1 cellular context compared by ENCODE assay signal in the genomic region with DNA sequence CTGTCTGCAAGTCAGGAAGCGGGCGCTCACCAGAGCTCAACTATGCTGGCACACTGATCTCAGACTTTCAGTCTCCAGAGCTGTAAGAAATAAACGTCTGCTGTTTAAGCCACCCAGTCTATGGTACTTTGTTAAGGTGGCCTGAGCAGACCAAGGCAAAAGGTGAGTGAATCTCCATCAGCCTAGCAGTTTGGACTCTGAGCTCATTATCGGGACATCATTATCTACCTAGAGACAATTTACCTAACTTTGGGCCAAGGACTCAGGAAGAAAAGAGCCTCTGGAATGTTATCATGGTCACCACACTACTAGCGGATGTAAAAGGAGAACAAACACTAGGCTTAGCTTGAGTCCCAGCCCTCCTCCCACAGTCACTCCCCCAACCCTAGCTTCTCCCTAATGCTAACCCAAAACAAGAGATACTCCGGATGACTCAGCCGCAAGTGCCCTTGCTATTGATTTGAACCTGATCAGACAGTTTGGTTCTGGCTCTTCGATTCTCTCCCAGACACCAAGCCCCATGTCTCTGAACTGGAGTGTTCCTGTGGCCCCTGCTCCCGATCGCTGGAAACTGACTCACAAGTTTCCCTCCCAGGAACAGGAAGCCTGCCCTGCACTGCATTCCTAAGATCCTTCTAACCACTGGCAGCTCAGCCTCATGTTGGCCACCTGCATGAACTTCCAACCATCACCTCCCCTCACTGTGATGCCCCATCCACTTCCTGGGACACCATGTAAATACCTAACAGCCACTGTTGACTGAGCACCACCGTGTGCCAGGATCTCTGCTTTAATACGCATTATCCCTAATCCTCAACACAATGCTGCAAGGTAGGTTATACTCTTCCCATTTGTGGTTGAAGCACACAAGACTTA.
TF ChIP-seq lines count a peak whose summit lies in the region.

No MANE protein-coding gene starts in this region.

TF ChIP-seq in HepG2, 621 proteins besides CTCF, POLR2A, EP300 and RAD21 (continued from another document and continues in another):
- TF ChIP-seq, protein P1, sequence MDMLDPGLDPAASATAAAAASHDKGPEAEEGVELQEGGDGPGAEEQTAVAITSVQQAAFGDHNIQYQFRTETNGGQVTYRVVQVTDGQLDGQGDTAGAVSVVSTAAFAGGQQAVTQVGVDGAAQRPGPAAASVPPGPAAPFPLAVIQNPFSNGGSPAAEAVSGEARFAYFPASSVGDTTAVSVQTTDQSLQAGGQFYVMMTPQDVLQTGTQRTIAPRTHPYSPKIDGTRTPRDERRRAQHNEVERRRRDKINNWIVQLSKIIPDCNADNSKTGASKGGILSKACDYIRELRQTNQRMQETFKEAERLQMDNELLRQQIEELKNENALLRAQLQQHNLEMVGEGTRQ (IDR thresholded peaks at IDR 0.05; ENCODE audit: low read depth, low read length), result no peak
- TF ChIP-seq, protein P1 (CRISPR knock-in tag; IDR thresholded peaks at IDR 0.05; ENCODE audit: borderline replicate concordance), result no peak
- TF ChIP-seq, protein P2, sequence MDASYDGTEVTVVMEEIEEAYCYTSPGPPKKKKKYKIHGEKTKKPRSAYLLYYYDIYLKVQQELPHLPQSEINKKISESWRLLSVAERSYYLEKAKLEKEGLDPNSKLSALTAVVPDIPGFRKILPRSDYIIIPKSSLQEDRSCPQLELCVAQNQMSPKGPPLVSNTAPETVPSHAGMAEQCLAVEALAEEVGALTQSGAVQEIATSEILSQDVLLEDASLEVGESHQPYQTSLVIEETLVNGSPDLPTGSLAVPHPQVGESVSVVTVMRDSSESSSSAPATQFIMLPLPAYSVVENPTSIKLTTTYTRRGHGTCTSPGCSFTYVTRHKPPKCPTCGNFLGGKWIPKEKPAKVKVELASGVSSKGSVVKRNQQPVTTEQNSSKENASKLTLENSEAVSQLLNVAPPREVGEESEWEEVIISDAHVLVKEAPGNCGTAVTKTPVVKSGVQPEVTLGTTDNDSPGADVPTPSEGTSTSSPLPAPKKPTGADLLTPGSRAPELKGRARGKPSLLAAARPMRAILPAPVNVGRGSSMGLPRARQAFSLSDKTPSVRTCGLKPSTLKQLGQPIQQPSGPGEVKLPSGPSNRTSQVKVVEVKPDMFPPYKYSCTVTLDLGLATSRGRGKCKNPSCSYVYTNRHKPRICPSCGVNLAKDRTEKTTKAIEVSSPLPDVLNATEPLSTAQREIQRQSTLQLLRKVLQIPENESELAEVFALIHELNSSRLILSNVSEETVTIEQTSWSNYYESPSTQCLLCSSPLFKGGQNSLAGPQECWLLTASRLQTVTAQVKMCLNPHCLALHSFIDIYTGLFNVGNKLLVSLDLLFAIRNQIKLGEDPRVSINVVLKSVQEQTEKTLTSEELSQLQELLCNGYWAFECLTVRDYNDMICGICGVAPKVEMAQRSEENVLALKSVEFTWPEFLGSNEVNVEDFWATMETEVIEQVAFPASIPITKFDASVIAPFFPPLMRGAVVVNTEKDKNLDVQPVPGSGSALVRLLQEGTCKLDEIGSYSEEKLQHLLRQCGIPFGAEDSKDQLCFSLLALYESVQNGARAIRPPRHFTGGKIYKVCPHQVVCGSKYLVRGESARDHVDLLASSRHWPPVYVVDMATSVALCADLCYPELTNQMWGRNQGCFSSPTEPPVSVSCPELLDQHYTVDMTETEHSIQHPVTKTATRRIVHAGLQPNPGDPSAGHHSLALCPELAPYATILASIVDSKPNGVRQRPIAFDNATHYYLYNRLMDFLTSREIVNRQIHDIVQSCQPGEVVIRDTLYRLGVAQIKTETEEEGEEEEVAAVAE (CRISPR knock-in tag; IDR thresholded peaks at IDR 0.05; ENCODE audit: borderline replicate concordance), result no peak
- no peak for TF ChIP-seq ZBTB1 (CRISPR knock-in tag; IDR thresholded peaks at IDR 0.05; ENCODE audit: borderline replicate concordance)
- TF ChIP-seq TBP (CRISPR knock-in tag; IDR thresholded peaks at IDR 0.05), result no peak
- peak; percentile 87 for TF ChIP-seq MIXL1 (CRISPR knock-in tag; IDR thresholded peaks at IDR 0.05)
- no peak for TF ChIP-seq GATAD1 (CRISPR knock-in tag; IDR thresholded peaks at IDR 0.05)
- peak; percentile 36 for TF ChIP-seq RBM22 (optimal IDR thresholded peaks at IDR 0.05; ENCODE audit: low read length)
- no peak for TF ChIP-seq HOXA5 (CRISPR knock-in tag; IDR thresholded peaks at IDR 0.05)
- TF ChIP-seq, protein P3, sequence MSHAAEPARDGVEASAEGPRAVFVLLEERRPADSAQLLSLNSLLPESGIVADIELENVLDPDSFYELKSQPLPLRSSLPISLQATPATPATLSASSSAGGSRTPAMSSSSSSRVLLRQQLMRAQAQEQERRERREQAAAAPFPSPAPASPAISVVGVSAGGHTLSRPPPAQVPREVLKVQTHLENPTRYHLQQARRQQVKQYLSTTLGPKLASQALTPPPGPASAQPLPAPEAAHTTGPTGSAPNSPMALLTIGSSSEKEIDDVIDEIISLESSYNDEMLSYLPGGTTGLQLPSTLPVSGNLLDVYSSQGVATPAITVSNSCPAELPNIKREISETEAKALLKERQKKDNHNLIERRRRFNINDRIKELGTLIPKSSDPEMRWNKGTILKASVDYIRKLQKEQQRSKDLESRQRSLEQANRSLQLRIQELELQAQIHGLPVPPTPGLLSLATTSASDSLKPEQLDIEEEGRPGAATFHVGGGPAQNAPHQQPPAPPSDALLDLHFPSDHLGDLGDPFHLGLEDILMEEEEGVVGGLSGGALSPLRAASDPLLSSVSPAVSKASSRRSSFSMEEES (CRISPR knock-in tag; IDR thresholded peaks at IDR 0.05), result 0 out of 2 replicates have a peak, but pooled peaks have one; percentile 8
- TF ChIP-seq, protein P4, sequence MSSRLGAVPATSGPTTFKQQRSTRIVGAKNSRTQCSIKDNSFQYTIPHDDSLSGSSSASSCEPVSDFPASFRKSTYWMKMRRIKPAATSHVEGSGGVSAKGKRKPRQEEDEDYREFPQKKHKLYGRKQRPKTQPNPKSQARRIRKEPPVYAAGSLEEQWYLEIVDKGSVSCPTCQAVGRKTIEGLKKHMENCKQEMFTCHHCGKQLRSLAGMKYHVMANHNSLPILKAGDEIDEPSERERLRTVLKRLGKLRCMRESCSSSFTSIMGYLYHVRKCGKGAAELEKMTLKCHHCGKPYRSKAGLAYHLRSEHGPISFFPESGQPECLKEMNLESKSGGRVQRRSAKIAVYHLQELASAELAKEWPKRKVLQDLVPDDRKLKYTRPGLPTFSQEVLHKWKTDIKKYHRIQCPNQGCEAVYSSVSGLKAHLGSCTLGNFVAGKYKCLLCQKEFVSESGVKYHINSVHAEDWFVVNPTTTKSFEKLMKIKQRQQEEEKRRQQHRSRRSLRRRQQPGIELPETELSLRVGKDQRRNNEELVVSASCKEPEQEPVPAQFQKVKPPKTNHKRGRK (CRISPR knock-in tag; IDR thresholded peaks at IDR 0.05), result no peak
- TF ChIP-seq, protein P5, sequence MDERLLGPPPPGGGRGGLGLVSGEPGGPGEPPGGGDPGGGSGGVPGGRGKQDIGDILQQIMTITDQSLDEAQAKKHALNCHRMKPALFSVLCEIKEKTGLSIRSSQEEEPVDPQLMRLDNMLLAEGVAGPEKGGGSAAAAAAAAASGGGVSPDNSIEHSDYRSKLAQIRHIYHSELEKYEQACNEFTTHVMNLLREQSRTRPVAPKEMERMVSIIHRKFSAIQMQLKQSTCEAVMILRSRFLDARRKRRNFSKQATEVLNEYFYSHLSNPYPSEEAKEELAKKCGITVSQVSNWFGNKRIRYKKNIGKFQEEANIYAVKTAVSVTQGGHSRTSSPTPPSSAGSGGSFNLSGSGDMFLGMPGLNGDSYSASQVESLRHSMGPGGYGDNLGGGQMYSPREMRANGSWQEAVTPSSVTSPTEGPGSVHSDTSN (CRISPR knock-in tag; IDR thresholded peaks at IDR 0.05), result no peak
- no peak for TF ChIP-seq EED (CRISPR knock-in tag; IDR thresholded peaks at IDR 0.05)
- TF ChIP-seq, protein P6, sequence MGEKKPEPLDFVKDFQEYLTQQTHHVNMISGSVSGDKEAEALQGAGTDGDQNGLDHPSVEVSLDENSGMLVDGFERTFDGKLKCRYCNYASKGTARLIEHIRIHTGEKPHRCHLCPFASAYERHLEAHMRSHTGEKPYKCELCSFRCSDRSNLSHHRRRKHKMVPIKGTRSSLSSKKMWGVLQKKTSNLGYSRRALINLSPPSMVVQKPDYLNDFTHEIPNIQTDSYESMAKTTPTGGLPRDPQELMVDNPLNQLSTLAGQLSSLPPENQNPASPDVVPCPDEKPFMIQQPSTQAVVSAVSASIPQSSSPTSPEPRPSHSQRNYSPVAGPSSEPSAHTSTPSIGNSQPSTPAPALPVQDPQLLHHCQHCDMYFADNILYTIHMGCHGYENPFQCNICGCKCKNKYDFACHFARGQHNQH (CRISPR knock-in tag; IDR thresholded peaks at IDR 0.05), result peak; percentile 49; the same call in 1 of the 2 replicates
- no peak for TF ChIP-seq SMC3 (IDR thresholded peaks at IDR 0.05; ENCODE audit: low read length)
- TF ChIP-seq, protein P7, sequence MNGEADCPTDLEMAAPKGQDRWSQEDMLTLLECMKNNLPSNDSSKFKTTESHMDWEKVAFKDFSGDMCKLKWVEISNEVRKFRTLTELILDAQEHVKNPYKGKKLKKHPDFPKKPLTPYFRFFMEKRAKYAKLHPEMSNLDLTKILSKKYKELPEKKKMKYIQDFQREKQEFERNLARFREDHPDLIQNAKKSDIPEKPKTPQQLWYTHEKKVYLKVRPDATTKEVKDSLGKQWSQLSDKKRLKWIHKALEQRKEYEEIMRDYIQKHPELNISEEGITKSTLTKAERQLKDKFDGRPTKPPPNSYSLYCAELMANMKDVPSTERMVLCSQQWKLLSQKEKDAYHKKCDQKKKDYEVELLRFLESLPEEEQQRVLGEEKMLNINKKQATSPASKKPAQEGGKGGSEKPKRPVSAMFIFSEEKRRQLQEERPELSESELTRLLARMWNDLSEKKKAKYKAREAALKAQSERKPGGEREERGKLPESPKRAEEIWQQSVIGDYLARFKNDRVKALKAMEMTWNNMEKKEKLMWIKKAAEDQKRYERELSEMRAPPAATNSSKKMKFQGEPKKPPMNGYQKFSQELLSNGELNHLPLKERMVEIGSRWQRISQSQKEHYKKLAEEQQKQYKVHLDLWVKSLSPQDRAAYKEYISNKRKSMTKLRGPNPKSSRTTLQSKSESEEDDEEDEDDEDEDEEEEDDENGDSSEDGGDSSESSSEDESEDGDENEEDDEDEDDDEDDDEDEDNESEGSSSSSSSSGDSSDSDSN (CRISPR knock-in tag; IDR thresholded peaks at IDR 0.05), result peak; percentile 50; the same call in 1 of the 2 replicates
- no peak for TF ChIP-seq ZNF501 (CRISPR knock-in tag; IDR thresholded peaks at IDR 0.05)
- TF ChIP-seq MED13 (CRISPR knock-in tag; IDR thresholded peaks at IDR 0.05), result peak; percentile 34
- no peak for TF ChIP-seq HDAC6 (IDR thresholded peaks at IDR 0.05; ENCODE audit: low read depth, low read length)
- no peak for TF ChIP-seq ZC3H13 (CRISPR knock-in tag; IDR thresholded peaks at IDR 0.05)
- TF ChIP-seq ZNF235 (CRISPR knock-in tag; IDR thresholded peaks at IDR 0.05; ENCODE audit: borderline replicate concordance), result no peak
- no peak for TF ChIP-seq MEIS2 (CRISPR knock-in tag; IDR thresholded peaks at IDR 0.05)
- TF ChIP-seq, protein P8, sequence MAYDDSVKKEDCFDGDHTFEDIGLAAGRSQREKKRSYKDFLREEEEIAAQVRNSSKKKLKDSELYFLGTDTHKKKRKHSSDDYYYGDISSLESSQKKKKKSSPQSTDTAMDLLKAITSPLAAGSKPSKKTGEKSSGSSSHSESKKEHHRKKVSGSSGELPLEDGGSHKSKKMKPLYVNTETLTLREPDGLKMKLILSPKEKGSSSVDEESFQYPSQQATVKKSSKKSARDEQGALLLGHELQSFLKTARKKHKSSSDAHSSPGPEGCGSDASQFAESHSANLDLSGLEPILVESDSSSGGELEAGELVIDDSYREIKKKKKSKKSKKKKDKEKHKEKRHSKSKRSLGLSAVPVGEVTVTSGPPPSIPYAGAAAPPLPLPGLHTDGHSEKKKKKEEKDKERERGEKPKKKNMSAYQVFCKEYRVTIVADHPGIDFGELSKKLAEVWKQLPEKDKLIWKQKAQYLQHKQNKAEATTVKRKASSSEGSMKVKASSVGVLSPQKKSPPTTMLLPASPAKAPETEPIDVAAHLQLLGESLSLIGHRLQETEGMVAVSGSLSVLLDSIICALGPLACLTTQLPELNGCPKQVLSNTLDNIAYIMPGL (CRISPR knock-in tag; IDR thresholded peaks at IDR 0.05; ENCODE audit: borderline replicate concordance in 1 of 2, low read depth in 1 of 2), result peak in 1 of 2 experiments; percentile 17; a peak in 1 of 4 replicates
- no peak for TF ChIP-seq CAMTA2 (CRISPR knock-in tag; IDR thresholded peaks at IDR 0.05; ENCODE audit: borderline replicate concordance)
- TF ChIP-seq JUND (CRISPR knock-in tag; IDR thresholded peaks at IDR 0.05), result peak; percentile 85
- TF ChIP-seq, protein P9, sequence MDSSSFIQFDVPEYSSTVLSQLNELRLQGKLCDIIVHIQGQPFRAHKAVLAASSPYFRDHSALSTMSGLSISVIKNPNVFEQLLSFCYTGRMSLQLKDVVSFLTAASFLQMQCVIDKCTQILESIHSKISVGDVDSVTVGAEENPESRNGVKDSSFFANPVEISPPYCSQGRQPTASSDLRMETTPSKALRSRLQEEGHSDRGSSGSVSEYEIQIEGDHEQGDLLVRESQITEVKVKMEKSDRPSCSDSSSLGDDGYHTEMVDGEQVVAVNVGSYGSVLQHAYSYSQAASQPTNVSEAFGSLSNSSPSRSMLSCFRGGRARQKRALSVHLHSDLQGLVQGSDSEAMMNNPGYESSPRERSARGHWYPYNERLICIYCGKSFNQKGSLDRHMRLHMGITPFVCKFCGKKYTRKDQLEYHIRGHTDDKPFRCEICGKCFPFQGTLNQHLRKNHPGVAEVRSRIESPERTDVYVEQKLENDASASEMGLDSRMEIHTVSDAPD (CRISPR knock-in tag; IDR thresholded peaks at IDR 0.05), result peak; percentile 35; the same call in 1 of the 2 replicates
- no peak for TF ChIP-seq TP53 (CRISPR knock-in tag; conservative IDR thresholded peaks at IDR 0.05)
- no peak for TF ChIP-seq EHMT2 (IDR thresholded peaks at IDR 0.05; ENCODE audit: borderline replicate concordance, low read depth, low read length)
- no peak for TF ChIP-seq ZNF790 (CRISPR knock-in tag; IDR thresholded peaks at IDR 0.05; ENCODE audit: borderline replicate concordance)
- no peak for TF ChIP-seq SIN3B (IDR thresholded peaks at IDR 0.05; ENCODE audit: low read length)
- no peak for TF ChIP-seq RNF2 (conservative IDR thresholded peaks at IDR 0.05; ENCODE audit: low read depth)
- 0 out of 2 replicates have a peak, but pooled peaks have one; percentile 24 for TF ChIP-seq FOXK1 (CRISPR knock-in tag; IDR thresholded peaks at IDR 0.05; ENCODE audit: borderline replicate concordance, low read depth)
- TF ChIP-seq ZFP36L2 (CRISPR knock-in tag; IDR thresholded peaks at IDR 0.05), result no peak
- no peak for TF ChIP-seq ZSCAN22 (CRISPR knock-in tag; IDR thresholded peaks at IDR 0.05)
- TF ChIP-seq ZFP62 (CRISPR knock-in tag; IDR thresholded peaks at IDR 0.05), result no peak
- no peak for TF ChIP-seq MLLT10 (CRISPR knock-in tag; IDR thresholded peaks at IDR 0.05)
- TF ChIP-seq MYC (CRISPR knock-in tag; IDR thresholded peaks at IDR 0.05; ENCODE audit: borderline replicate concordance), result no peak
- no peak for TF ChIP-seq KDM6A (CRISPR knock-in tag; IDR thresholded peaks at IDR 0.05; ENCODE audit: low read depth)
- peak; percentile 18; the same call in 1 of the 2 replicates for TF ChIP-seq MIER2 (CRISPR knock-in tag; IDR thresholded peaks at IDR 0.05)
